In genomic region chr16:8108991-8109509, GRCh38 we compare ENCODE assay signal across 1 cellular context.
TF ChIP-seq lines count a peak whose summit lies in the region.

No MANE protein-coding gene starts in this region.

TF ChIP-seq in HepG2, 621 proteins besides CTCF, POLR2A, EP300 and RAD21 (continued from another document):
- no peak for TF ChIP-seq ARID5B (CRISPR knock-in tag; IDR thresholded peaks at IDR 0.05)
- no peak for TF ChIP-seq SMC3 (IDR thresholded peaks at IDR 0.05; ENCODE audit: low read length)
- no peak for TF ChIP-seq RBAK (CRISPR knock-in tag; IDR thresholded peaks at IDR 0.05)
- no peak for TF ChIP-seq SSRP1 (CRISPR knock-in tag; IDR thresholded peaks at IDR 0.05)
- no peak for TF ChIP-seq ZNF235 (CRISPR knock-in tag; IDR thresholded peaks at IDR 0.05; ENCODE audit: borderline replicate concordance)
- TF ChIP-seq HNRNPLL (IDR thresholded peaks at IDR 0.05; ENCODE audit: low read depth, low read length, poor library complexity, severe bottlenecking) = no peak
- no peak for TF ChIP-seq CCDC6 (CRISPR knock-in tag; IDR thresholded peaks at IDR 0.05)
- no peak for TF ChIP-seq RXRB (CRISPR knock-in tag; IDR thresholded peaks at IDR 0.05; ENCODE audit: borderline replicate concordance)
- no peak for TF ChIP-seq SP4 (CRISPR knock-in tag; IDR thresholded peaks at IDR 0.05)
- TF ChIP-seq MAFF (IDR thresholded peaks at IDR 0.05; ENCODE audit: low read depth, low read length) = no peak
- no peak for TF ChIP-seq PAX8 (CRISPR knock-in tag; IDR thresholded peaks at IDR 0.05; ENCODE audit: borderline replicate concordance)
- no peak for TF ChIP-seq AKAP8 (CRISPR knock-in tag; IDR thresholded peaks at IDR 0.05)
- TF ChIP-seq SKI (IDR thresholded peaks at IDR 0.05; ENCODE audit: partially characterized antibody) = no peak
